In genomic region chr7:157023589-157023905, GRCh38 we compare ENCODE assay signal across 23 cellular contexts. TPM values are rescaled to one million over a fixed set of nuclear protein-coding genes. Genes with fewer than 3 reads are reported as not detected.
DNase-seq lines count a peak whose midpoint lies in the region; ATAC-seq, FAIRE-seq and TF ChIP-seq lines count a peak whose summit lies in the region.
"Had no signal": no experiment of that assay in that cellular context is flagged by ENCODE, and none has a peak within 500 bp of the region (broad histone marks: within the 10 kb centered on the region; RNA-seq: fewer than 3 reads in every experiment).

No MANE protein-coding gene starts in this region.

- H3K4me1 Mint-ChIP-seq in GM23338, result peaks cover 16% of the 10 kb centered on the region

- ATAC-seq in GM23338 (no peak), HG02798 (IDR thresholded peaks at IDR 0.05; ENCODE audit: poor library complexity, unreplicated experiment) (no peak)
- ATAC-seq: CD8-positive, alpha-beta T cell had no signal

- H3K27ac ChIP-seq in C4-2B (peak overlapping the region; percentile 79), GM23338 (ENCODE audit: low read depth) (no peak overlapping the region), VCaP (peak overlapping the region; percentile 82)
- H3K27ac ChIP-seq: BLaER1 had no signal

- H3K79me2 ChIP-seq in GM23338 (replicated peaks; ENCODE audit: insufficient read depth), result no peaks in the 10 kb centered on the region

- H3K4me3 ChIP-seq in GM23338 (no peak overlapping the region), iPS-15b (ENCODE audit: low read depth, low read length) (peak overlapping the region; percentile 39)
- H3K4me3 ChIP-seq: BLaER1 had no signal

- no peaks in the 10 kb centered on the region for H3K9me3 ChIP-seq in iPS-15b (ENCODE audit: control insufficient read depth, insufficient read depth, low read length)
- H3K9me3 ChIP-seq: BE2C, Caco-2 had no signal

- peaks cover 22% of the 10 kb centered on the region for H3F3A ChIP-seq in GM23338 (replicated peaks; ENCODE audit: low read depth)

- no peak for FAIRE-seq in GM19239 (lab: Jason Lieb, UNC)
- FAIRE-seq: D721Med, G401.6, GM12891 had no signal

- peaks cover 33% of the 10 kb centered on the region; the same call in 1 of the 2 replicates for H3K4me1 ChIP-seq in GM23338 (ENCODE audit: insufficient read depth)
- peaks cover 9% of the 10 kb centered on the region for H3K4me1 ChIP-seq in iPS-15b (ENCODE audit: control insufficient read depth, insufficient read depth, low read length)
- H3K4me1 ChIP-seq: BE2C, BLaER1, Caco-2 had no signal

- no peak overlapping the region for H3K9ac ChIP-seq in iPS-15b (ENCODE audit: low read depth, low read length)
- H3K9ac ChIP-seq: BLaER1 had no signal

- no peak overlapping the region for H3K4me2 ChIP-seq in GM23338
- H3K4me2 ChIP-seq: BLaER1 had no signal

- no peak overlapping the region for H2AFZ ChIP-seq in GM23338

- H3K27me3 ChIP-seq in GM23338 (ENCODE audit: insufficient read depth), result peaks cover 90% of the 10 kb centered on the region
- H3K27me3 ChIP-seq in iPS-15b (ENCODE audit: control insufficient read depth, insufficient read depth, low read length), result peaks cover 93% of the 10 kb centered on the region

- DNase-seq in GM23338 (ENCODE audit: low spot score), result no peak
- DNase-seq in amygdala (lab: John Stamatoyannopoulos, UW), result no peak
- no peak for DNase-seq in GM19239 (ENCODE audit: insufficient read length, low spot score)
- DNase-seq in hypothalamus (lab: John Stamatoyannopoulos, UW), result no peak
- DNase-seq: 8988T; ACHN; BE2C; C1 segment of cervical spinal cord; Caco-2; Calu3; CD4-positive, alpha-beta T cell; CD8-positive, alpha-beta T cell; GF-D8 had no signal

- H3K36me3 Mint-ChIP-seq in GM23338 (ENCODE audit: low read depth), result no peaks in the 10 kb centered on the region
- H3K36me3 Mint-ChIP-seq: CD8-positive, alpha-beta T cell had no signal

- H3K9me2 ChIP-seq in GM23338 (ENCODE audit: insufficient read depth), result no peaks in the 10 kb centered on the region

- no peak overlapping the region for H3K4me3 Mint-ChIP-seq in GM23338
- H3K4me3 Mint-ChIP-seq: CD4-positive, alpha-beta T cell; CD8-positive, alpha-beta T cell had no signal

- TF ChIP-seq CTCF in C4-2B (conservative IDR thresholded peaks at IDR 0.05) (no peak), GM23338 (conservative IDR thresholded peaks at IDR 0.05; ENCODE audit: low read depth in 2 of 2) (no peak), VCaP (conservative IDR thresholded peaks at IDR 0.05) (no peak)

- peaks cover 4% of the 10 kb centered on the region; the same call in 2 of the 3 replicates for H3K9me3 Mint-ChIP-seq in GM23338
- H3K9me3 Mint-ChIP-seq: CD4-positive, alpha-beta T cell; CD8-positive, alpha-beta T cell had no signal

- H3K36me3 ChIP-seq in GM23338 (ENCODE audit: insufficient read depth) (no peaks in the 10 kb centered on the region), iPS-15b (ENCODE audit: control insufficient read depth, insufficient read depth, low read length) (no peaks in the 10 kb centered on the region)
- H3K36me3 ChIP-seq: BE2C, BLaER1 had no signal

- H4K20me1 ChIP-seq in GM23338 (replicated peaks; ENCODE audit: insufficient read depth), result peaks cover 20% of the 10 kb centered on the region

- peaks cover 86% of the 10 kb centered on the region for H3K27me3 Mint-ChIP-seq in GM23338 (ENCODE audit: insufficient read depth, low read depth, poor library complexity)

- no peak overlapping the region for H3K27ac Mint-ChIP-seq in GM23338
- H3K27ac Mint-ChIP-seq: CD4-positive, alpha-beta T cell; CD8-positive, alpha-beta T cell had no signal

TF ChIP-seq in GM23338, 12 proteins besides CTCF, POLR2A, EP300 and RAD21:
- peak; percentile 46 for TF ChIP-seq EZH2 (IDR thresholded peaks at IDR 0.05; ENCODE audit: low read depth, unreplicated experiment)
- no peak for TF ChIP-seq STAT1 (IDR thresholded peaks at IDR 0.05; ENCODE audit: unreplicated experiment)
TF ChIP-seq in GM23338: peak in this region for 1.

RNA-seq across cellular contexts. Expression of gene MNX1, which starts 13.1 kb away (rescaled TPM):
- total RNA-seq in GM23338 (2014; rRNA removed; shearing (Covaris generic)), result 0.14 TPM in 1 of 2 replicates, not detected in the other
- polyA plus RNA-seq in GM23338 (2016; fragmentation: Nextera tagmentation; extraction: Ambion mirVana), result 0.14 and 0.24 TPM in 2 replicates
- total RNA-seq: A673; CD8-positive, alpha-beta T cell had no signal
- polyA plus RNA-seq: AG04450 had no signal
